8 cellular contexts compared by ENCODE assay signal in genomic region chr1:77779529-77780281, GRCh38. TPM values are rescaled to one million over a fixed set of nuclear protein-coding genes. Genes with fewer than 3 reads are reported as not detected.
A peak's percentile ranks its signal among the peaks of the same experiment; 100 is the strongest.
DNase-seq lines count a peak whose midpoint lies in the region; ATAC-seq lines count a peak whose summit lies in the region.

A gene with protein sequence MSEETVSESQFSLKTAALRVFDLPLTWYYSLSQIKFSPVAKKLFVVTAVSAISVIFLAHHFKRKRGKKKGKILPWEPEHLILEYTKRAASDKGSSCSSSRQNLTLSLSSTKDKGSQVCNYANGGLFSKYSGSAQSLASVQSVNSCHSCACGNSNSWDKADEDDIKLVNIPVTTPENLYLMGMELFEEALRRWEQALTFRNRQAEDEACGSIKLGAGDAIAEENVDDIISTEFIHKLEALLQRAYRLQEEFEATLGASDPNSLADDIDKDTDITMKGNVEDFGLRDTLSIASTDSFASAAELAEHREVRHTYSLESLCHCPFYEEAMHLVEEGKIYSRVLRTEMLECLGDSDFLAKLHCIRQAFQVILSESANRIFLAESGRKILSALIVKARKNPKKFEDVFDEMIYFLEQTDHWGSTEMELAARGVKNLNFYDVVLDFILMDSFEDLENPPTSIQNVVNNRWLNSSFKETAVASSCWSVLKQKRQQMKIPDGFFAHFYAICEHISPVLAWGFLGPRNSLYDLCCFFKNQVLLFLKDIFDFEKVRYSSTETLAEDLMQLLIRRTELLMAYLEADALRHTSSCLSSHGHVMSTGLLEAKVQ (plus strand): TSS chr1:77779649. CDS start chr1:77783253, 3,604 bp downstream.

- peak within 1 kb of the TSS; percentile 94 to 98 for H3K4me3 Mint-ChIP-seq in effector memory CD8-positive, alpha-beta T cell
- H3K4me3 Mint-ChIP-seq in memory B cell, result peak within 1 kb of the TSS; percentile 98

- no peaks in the 10 kb centered on the region for H3K27me3 Mint-ChIP-seq in effector memory CD8-positive, alpha-beta T cell
- H3K27me3 Mint-ChIP-seq in memory B cell, result peaks cover 1% of the 10 kb centered on the region

- no peaks in the 10 kb centered on the region for H3K9me3 Mint-ChIP-seq in effector memory CD8-positive, alpha-beta T cell
- H3K9me3 Mint-ChIP-seq in memory B cell, result no peaks in the 10 kb centered on the region

- H3K4me1 Mint-ChIP-seq in effector memory CD8-positive, alpha-beta T cell (ENCODE audit: low read depth in 2 of 2), result peaks cover 12 to 43% of the 10 kb centered on the region in 2 donors
- peaks cover 13% of the 10 kb centered on the region for H3K4me1 Mint-ChIP-seq in memory B cell

- peak within 1 kb of the TSS; percentile 88 to 97 for H3K27ac Mint-ChIP-seq in effector memory CD8-positive, alpha-beta T cell
- peak within 1 kb of the TSS; percentile 92 for H3K27ac Mint-ChIP-seq in memory B cell

- H3K36me3 Mint-ChIP-seq in effector memory CD8-positive, alpha-beta T cell (ENCODE audit: insufficient read depth), result peaks cover 11% of the 10 kb centered on the region
- peaks cover 9% of the 10 kb centered on the region for H3K36me3 Mint-ChIP-seq in memory B cell

- DNase-seq in COLO829 (ENCODE audit: low spot score) (peak; percentile 72), HT-29 (ENCODE audit: low spot score) (peak; percentile 94), memory B cell (ENCODE audit: low spot score in 2 of 2) (peak; percentile 80 to 85)
- DNase-seq in NK-92 treated with Interleukin-12 subunit alpha and Interleukin-12 subunit beta, amount 100 ng/mL, for 24 hours (lab: John Stamatoyannopoulos, UW), result peak; percentile 59
- peak; percentile 90 for DNase-seq in activated CD8-positive, alpha-beta memory T cell treated with anti-CD3 and anti-CD28 coated beads for 24 hours
- DNase-seq in effector memory CD8-positive, alpha-beta T cell, result peak; percentile 84 to 87 (median 86)
- peak; percentile 80 for DNase-seq in stimulated activated CD8-positive, alpha-beta memory T cell treated with anti-CD3 and anti-CD28 coated beads, Interleukin-12 subunit alpha, Interleukin-12 subunit beta, amount 100 ng/mL, for 1 hour (ENCODE audit: low read depth)

- ATAC-seq in GM21360 (IDR thresholded peaks at IDR 0.05; ENCODE audit: unreplicated experiment) (peak; percentile 91), memory B cell (ENCODE audit: low read depth) (peak; percentile 95)
- ATAC-seq in effector memory CD8-positive, alpha-beta T cell (replicated peaks), result peak; percentile 96

RNA-seq across cellular contexts. Expression of the gene that starts here (rescaled TPM):
- total RNA-seq in HT-29 (2014; rRNA removed; shearing (Covaris generic)), result 2.0 and 2.1 TPM in 2 replicates

Comparison
In these comparisons a context has a peak if more than half of its experiments do, and no peak if none do; other contexts are left out.
1. Peak in every context shown above with its lines: DNase-seq and ATAC-seq.